8 cellular contexts compared by ENCODE assay signal in genomic region chr7:156949541-156950380, GRCh38.
A peak's percentile ranks its signal among the peaks of the same experiment; 100 is the strongest.
DNase-seq lines count a peak whose midpoint lies in the region; ATAC-seq lines count a peak whose summit lies in the region.

Gene NOM1 (plus strand): TSS chr7:156949712. CDS start chr7:156949738, 26 bp downstream.

- DNase-seq in AML-193 (lab: John Stamatoyannopoulos, UW) (peak; percentile 59 to 70), NCI-H2227 treated with DMSO at 0.1 percent for 48 hours (lab: John Stamatoyannopoulos, UW) (peak; percentile 75), cerebellar nuclear complex (lab: John Stamatoyannopoulos, UW) (peak; percentile 6 to 17), kidney tubule cell (ENCODE audit: low spot score) (peak; percentile 90)
- DNase-seq in stimulated activated CD4-positive, alpha-beta T cell treated with anti-CD3 and anti-CD28 coated beads, Interleukin-1b, Interleukin-23, amount 100 ng/mL, for 24 hours (ENCODE audit: low read depth in 4 of 4, low spot score in 1 of 4) = peak; percentile 82 to 94 (median 91)

- ATAC-seq in GM18907 (IDR thresholded peaks at IDR 0.05; ENCODE audit: unreplicated experiment) = peak; percentile 91
- peak; percentile 90 for ATAC-seq in HG03135 (IDR thresholded peaks at IDR 0.05; ENCODE audit: unreplicated experiment)
- peak; percentile 93 to 95 for ATAC-seq in activated CD4-positive, CD25-positive, alpha-beta regulatory T cell treated with anti-CD3 and anti-CD28 coated beads, Interleukin-2, amount 50 U/mL, for 24 hours

Comparison
In these comparisons a context has a peak if more than half of its experiments do, and no peak if none do; other contexts are left out.
1. Peak in every context shown above with its lines: DNase-seq and ATAC-seq.
2. DNase-seq: peak in every context shown above with its lines; median percentile 91 in stimulated activated CD4-positive, alpha-beta T cell treated with anti-CD3 and anti-CD28 coated beads, Interleukin-1b, Interleukin-23, amount 100 ng/mL, for 24 hours; 90 in kidney tubule cell; 75 in NCI-H2227 treated with DMSO at 0.1 percent for 48 hours; 64 in AML-193; 12 in cerebellar nuclear complex.